ENCODE assay signal across 8 cellular contexts in genomic region chr19:13164370-13165090, GRCh38. TPM values are rescaled to one million over a fixed set of nuclear protein-coding genes. Genes with fewer than 3 reads are reported as not detected.
DNase-seq lines count a peak whose midpoint lies in the region; FAIRE-seq and TF ChIP-seq lines count a peak whose summit lies in the region.

No MANE protein-coding gene starts in this region.

- H3K36me3 Mint-ChIP-seq in endothelial cell (ENCODE audit: low read depth, unreplicated experiment) (no peaks in the 10 kb centered on the region), mesothelial cell of epicardium (no peaks in the 10 kb centered on the region), type B pancreatic cell (no peaks in the 10 kb centered on the region)

- H3K9me3 Mint-ChIP-seq in endothelial cell (ENCODE audit: unreplicated experiment): no peaks in the 10 kb centered on the region
- H3K9me3 Mint-ChIP-seq in mesothelial cell of epicardium: no peaks in the 10 kb centered on the region
- no peaks in the 10 kb centered on the region for H3K9me3 Mint-ChIP-seq in type B pancreatic cell

- H3K27ac Mint-ChIP-seq in endothelial cell (ENCODE audit: unreplicated experiment): peak overlapping the region; percentile 100
- H3K27ac Mint-ChIP-seq in mesothelial cell of epicardium: peak overlapping the region; percentile 98
- peak overlapping the region; percentile 99 for H3K27ac Mint-ChIP-seq in type B pancreatic cell

- TF ChIP-seq CTCF in endothelial cell (IDR thresholded peaks at IDR 0.05; ENCODE audit: unreplicated experiment) (no peak), mesothelial cell of epicardium (IDR thresholded peaks at IDR 0.05; ENCODE audit: unreplicated experiment) (no peak), type B pancreatic cell (conservative IDR thresholded peaks at IDR 0.05) (no peak), D721Med (IDR thresholded peaks at IDR 0.05; ENCODE audit: insufficient read depth, missing control alignments) (no peak)

- H3K4me1 Mint-ChIP-seq in endothelial cell (ENCODE audit: unreplicated experiment): peaks cover 38% of the 10 kb centered on the region
- peaks cover 48% of the 10 kb centered on the region for H3K4me1 Mint-ChIP-seq in mesothelial cell of epicardium
- peaks cover 36% of the 10 kb centered on the region for H3K4me1 Mint-ChIP-seq in type B pancreatic cell (ENCODE audit: unreplicated experiment)

- DNase-seq in NCI-H2107 treated with DMSO at 0.1 percent for 48 hours (lab: John Stamatoyannopoulos, UW; ENCODE audit: unreplicated experiment) (peak; percentile 15), endothelial cell (ENCODE audit: low spot score) (peak; percentile 92), mesothelial cell of epicardium (ENCODE audit: low spot score in 2 of 2, unreplicated experiment in 2 of 2) (peak; percentile 71 to 82), type B pancreatic cell (ENCODE audit: extremely low spot score, unreplicated experiment) (peak; percentile 85), D721Med (ENCODE audit: insufficient read length, low spot score) (no peak), AG08395 (ENCODE audit: low spot score) (no peak)
- peak; percentile 29 to 34 for DNase-seq in activated CD4-positive, alpha-beta T cell treated with anti-CD3 and anti-CD28 coated beads for 4 hours

- peak; percentile 36 for FAIRE-seq in G401.6 (lab: Jason Lieb, UNC)
- no peak for FAIRE-seq in D721Med (lab: Jason Lieb, UNC)

- H3K4me3 Mint-ChIP-seq in endothelial cell (ENCODE audit: unreplicated experiment) (peak overlapping the region; percentile 82), mesothelial cell of epicardium (peak overlapping the region; percentile 65), type B pancreatic cell (peak overlapping the region; percentile 85)

- H3K27me3 Mint-ChIP-seq in endothelial cell (ENCODE audit: unreplicated experiment) (peaks cover 7% of the 10 kb centered on the region), mesothelial cell of epicardium (ENCODE audit: low read depth) (no peaks in the 10 kb centered on the region), type B pancreatic cell (no peaks in the 10 kb centered on the region)

RNA-seq across cellular contexts. Expression of gene IER2, which starts 14.3 kb away (rescaled TPM):
- total RNA-seq in endothelial cell (ENCODE audit: unreplicated experiment): 115 TPM
- 278 to 284 TPM (median 282 TPM) in 3 replicates for total RNA-seq in mesothelial cell of epicardium
- 103 and 322 TPM in 2 replicates for total RNA-seq in type B pancreatic cell (ENCODE audit: low replicate concordance)

RNA-seq across cellular contexts. Expression of gene STX10, which starts 14.4 kb away (rescaled TPM):
- total RNA-seq in endothelial cell (ENCODE audit: unreplicated experiment) (31.8 TPM), mesothelial cell of epicardium (52.7 to 58.4 TPM (median 56.7 TPM) in 3 replicates), type B pancreatic cell (ENCODE audit: low replicate concordance) (45.2 and 46.8 TPM in 2 replicates)

RNA-seq across cellular contexts. Expression of gene NACC1, which starts 46.5 kb away (rescaled TPM):
- 112 TPM for total RNA-seq in endothelial cell (ENCODE audit: unreplicated experiment)
- total RNA-seq in mesothelial cell of epicardium: 63.0 to 76.4 TPM (median 74.5 TPM) in 3 replicates
- 66.8 and 77.9 TPM in 2 replicates for total RNA-seq in type B pancreatic cell (ENCODE audit: low replicate concordance)

RNA-seq across cellular contexts. Expression of gene TRMT1, which starts 48.0 kb away (rescaled TPM):
- total RNA-seq in endothelial cell (ENCODE audit: unreplicated experiment): 54.2 TPM
- 53.9 to 58.6 TPM (median 57.0 TPM) in 3 replicates for total RNA-seq in mesothelial cell of epicardium
- 48.1 and 69.7 TPM in 2 replicates for total RNA-seq in type B pancreatic cell (ENCODE audit: low replicate concordance)

Comparison
In these comparisons a context has a peak if more than half of its experiments do, and no peak if none do; other contexts are left out.
1. DNase-seq: peak in NCI-H2107 treated with DMSO at 0.1 percent for 48 hours (single experiment), activated CD4-positive, alpha-beta T cell treated with anti-CD3 and anti-CD28 coated beads for 4 hours (2 of 2), endothelial cell (single experiment), mesothelial cell of epicardium (2 of 2) and type B pancreatic cell (single experiment); none in D721Med (single experiment) and AG08395 (single experiment).
2. Peak in every context shown above with its lines, with median percentiles within 50 percentile points of each other: H3K27ac Mint-ChIP-seq and H3K4me3 Mint-ChIP-seq.